ENCODE assay signal across 1 cellular context in genomic region chr16:74730049-74730683, GRCh38.
TF ChIP-seq lines count a peak whose summit lies in the region.

No MANE protein-coding gene starts in this region.

TF ChIP-seq in K562, 482 proteins besides CTCF, POLR2A, EP300 and RAD21 (continued from another document):
- no peak for TF ChIP-seq ZFP91 (CRISPR knock-in tag; IDR thresholded peaks at IDR 0.05)
TF ChIP-seq in K562: peak in this region for 0.
